ENCODE assay signal across 8 cellular contexts in genomic region chr17:51120739-51121619, GRCh38. TPM values are rescaled to one million over a fixed set of nuclear protein-coding genes. Genes with fewer than 3 reads are reported as not detected.
DNase-seq lines count a peak whose midpoint lies in the region; ATAC-seq, FAIRE-seq and TF ChIP-seq lines count a peak whose summit lies in the region.

TSS of gene SPAG9 (minus strand) at chr17:51120868. CDS start at chr17:51120656, 212 bp downstream.

- FAIRE-seq in bronchial epithelial cell (lab: Jason Lieb, UNC), result no peak

- peak within 1 kb of the TSS; percentile 99 for H3K27ac Mint-ChIP-seq in WTC11
- H3K27ac Mint-ChIP-seq in immature natural killer cell, result peak within 1 kb of the TSS; percentile 97 to 100 (median 99)

- peak; percentile 99 for DNase-seq in ACHN
- peak; percentile 98 for DNase-seq in NCI-H2227 (lab: John Stamatoyannopoulos, UW; ENCODE audit: unreplicated experiment)
- peak; percentile 94 for DNase-seq in WTC11 (ENCODE audit: low spot score)
- peak; percentile 91 for DNase-seq in bronchial epithelial cell (ENCODE audit: low read depth)
- DNase-seq in immature natural killer cell, result peak; percentile 92 to 94 (median 94)
- peak; percentile 89 for DNase-seq in smooth muscle cell of the brain vasculature (ENCODE audit: low read depth, low spot score)

- H3K4me1 Mint-ChIP-seq in WTC11 (peaks cover 27% of the 10 kb centered on the region), immature natural killer cell (peaks cover 44 to 58% of the 10 kb centered on the region in 2 donors)

- TF ChIP-seq CTCF in WTC11 (IDR thresholded peaks at IDR 0.05) (no peak), bronchial epithelial cell (IDR thresholded peaks at IDR 0.05; ENCODE audit: insufficient read depth, low read length, severe bottlenecking) (no peak)

- peak within 1 kb of the TSS; percentile 96 for H3K4me3 Mint-ChIP-seq in WTC11
- peak within 1 kb of the TSS; percentile 92 to 99 (median 98) for H3K4me3 Mint-ChIP-seq in immature natural killer cell

- H3K27me3 Mint-ChIP-seq in WTC11 (ENCODE audit: low read depth) (no peaks in the 10 kb centered on the region), immature natural killer cell (ENCODE audit: low read depth in 3 of 3) (peaks cover 6 to 20% (median 6%) of the 10 kb centered on the region in 3 donors)

- no peaks in the 10 kb centered on the region for H3K36me3 ChIP-seq in bronchial epithelial cell (ENCODE audit: control insufficient read depth, insufficient read depth, low read length)

- H3K36me3 Mint-ChIP-seq in WTC11 (no peaks in the 10 kb centered on the region), immature natural killer cell (no peaks in the 10 kb centered on the region)

- CTCF ChIA-PET in WTC11 (lab: Charles Lee), result interaction anchor here (0.9 to 2.3 kb wide), 6 partner anchors 10 to 120 kb away, joined by 3 to 23 read pairs (median 4); partner anchors contain the start of genes NME1 and NME2

- H3K9me3 Mint-ChIP-seq in WTC11 (no peaks in the 10 kb centered on the region), immature natural killer cell (no peaks in the 10 kb centered on the region)

- in situ Hi-C loops in ACHN (cut with HindIII; ENCODE audit: low pct_ligation_motif_present, low pct_unique_long_range_greater_than_20kb, low sequenced_read_pairs), result no loop called here

- H3K4me3 ChIP-seq in bronchial epithelial cell (ENCODE audit: low read depth, low read length), result peak within 1 kb of the TSS; percentile 98

- peak; percentile 39 for ATAC-seq in GM18873 (IDR thresholded peaks at IDR 0.05; ENCODE audit: low FRiP score, unreplicated experiment)
- peak; percentile 60 for ATAC-seq in HG03139 (IDR thresholded peaks at IDR 0.05; ENCODE audit: unreplicated experiment)
- peak; percentile 82 for ATAC-seq in WTC11

- H3K27me3 ChIP-seq in bronchial epithelial cell (ENCODE audit: control insufficient read depth, insufficient read depth, low read length), result no peaks in the 10 kb centered on the region

- POLR2A ChIA-PET in WTC11 (lab: Charles Lee), result interaction anchor here (0.6 to 2.2 kb wide), 6 partner anchors 32 to 389 kb away, joined by 3 to 11 read pairs (median 5); partner anchors contain the start of genes NME1, NME2 and TOB1

TF ChIP-seq in WTC11, 78 proteins besides CTCF, POLR2A, EP300 and RAD21 (continues in another document):
- TF ChIP-seq CREB1 (CRISPR knock-in tag; IDR thresholded peaks at IDR 0.05) (no peak), SP1 (CRISPR knock-in tag; conservative IDR thresholded peaks at IDR 0.05) (peak; percentile 75; the same call in 1 of the 2 replicates), RELA (CRISPR knock-in tag; IDR thresholded peaks at IDR 0.05; ENCODE audit: borderline replicate concordance) (no peak), ERG (CRISPR knock-in tag; IDR thresholded peaks at IDR 0.05) (no peak), AFF4 (CRISPR knock-in tag; IDR thresholded peaks at IDR 0.05; ENCODE audit: borderline replicate concordance) (no peak), ZNF396 (CRISPR knock-in tag; IDR thresholded peaks at IDR 0.05; ENCODE audit: borderline replicate concordance) (no peak), EMX1 (CRISPR knock-in tag; IDR thresholded peaks at IDR 0.05) (no peak), RORB (CRISPR knock-in tag; IDR thresholded peaks at IDR 0.05) (no peak), TCF7 (CRISPR knock-in tag; IDR thresholded peaks at IDR 0.05; ENCODE audit: low read depth) (no peak), STAT6 (CRISPR knock-in tag; conservative IDR thresholded peaks at IDR 0.05; ENCODE audit: low read depth) (no peak), USF2 (CRISPR knock-in tag; IDR thresholded peaks at IDR 0.05) (no peak), PRRX2 (CRISPR knock-in tag; IDR thresholded peaks at IDR 0.05) (no peak), JAZF1 (CRISPR knock-in tag; IDR thresholded peaks at IDR 0.05) (no peak), CREM (CRISPR knock-in tag; IDR thresholded peaks at IDR 0.05) (peak; percentile 84; the same call in 1 of the 2 replicates), ZNF138 (CRISPR knock-in tag; conservative IDR thresholded peaks at IDR 0.05) (no peak), FOXJ3 (CRISPR knock-in tag; IDR thresholded peaks at IDR 0.05; ENCODE audit: borderline replicate concordance) (no peak), TEAD4 (CRISPR knock-in tag; IDR thresholded peaks at IDR 0.05) (no peak), ZNF416 (CRISPR knock-in tag; IDR thresholded peaks at IDR 0.05) (no peak), ETV6 (CRISPR knock-in tag; IDR thresholded peaks at IDR 0.05) (no peak), SMAD4 (CRISPR knock-in tag; IDR thresholded peaks at IDR 0.05) (no peak)

RNA-seq across cellular contexts. Expression of gene SPAG9, which starts in this region (rescaled TPM):
- 39.6 to 51.9 TPM (median 41.4 TPM) in 3 replicates for total RNA-seq in WTC11 (2021)
- 85.0 and 99.3 TPM in 2 replicates for total RNA-seq in bronchial epithelial cell
- polyA plus RNA-seq in immature natural killer cell, result 1 to 10 TPM; 1.4 to 7.3 (median 4.3) TPM

Comparison
In these comparisons a context has a peak if more than half of its experiments do, and no peak if none do; other contexts are left out.
1. Peak in every context shown above with its lines: DNase-seq, ATAC-seq and H3K4me3 ChIP-seq.